Comparison of ENCODE assay signal across 1 cellular context in the genomic region with DNA sequence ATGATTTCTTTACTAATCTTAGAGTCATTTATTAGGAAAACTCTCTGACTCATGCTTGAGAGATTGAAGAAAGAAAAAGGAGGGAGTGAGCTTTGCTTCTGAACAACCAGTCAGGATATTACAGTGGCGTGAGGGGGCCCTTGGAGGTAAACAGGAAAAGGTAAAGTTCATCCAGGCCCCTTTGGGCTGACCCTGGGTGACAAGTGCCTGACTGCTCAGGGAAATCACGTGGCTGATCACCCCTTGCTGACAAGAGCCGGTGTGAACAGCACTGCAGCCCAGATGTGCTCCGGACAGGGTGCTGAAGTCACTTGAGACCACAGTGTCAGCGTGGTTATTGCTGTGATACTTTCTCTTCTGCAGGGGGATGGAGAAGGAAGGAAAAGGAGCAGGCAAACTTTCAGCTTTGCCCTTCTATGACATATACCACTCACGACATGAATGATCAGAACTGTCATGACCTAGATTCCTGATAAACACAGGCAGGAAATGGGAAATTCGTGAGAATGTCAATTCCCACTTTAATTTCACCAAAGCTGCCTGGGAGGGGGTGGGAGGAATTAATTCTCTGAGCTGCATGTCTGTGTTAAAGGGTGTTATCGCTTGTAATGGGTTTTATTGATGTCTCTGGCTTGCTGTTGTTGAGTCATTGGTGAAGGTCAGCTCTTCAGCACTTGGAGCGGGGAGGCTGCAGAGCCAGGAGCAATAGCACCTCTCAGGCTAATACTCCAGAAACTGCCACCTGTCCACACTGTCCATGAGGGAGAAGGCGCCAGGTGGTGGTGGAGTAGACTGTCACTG.
TF ChIP-seq lines count a peak whose summit lies in the region.

No MANE protein-coding gene starts in this region.

TF ChIP-seq in HepG2, 621 proteins besides CTCF, POLR2A, EP300 and RAD21 (continued from another document):
- TF ChIP-seq, protein P1, sequence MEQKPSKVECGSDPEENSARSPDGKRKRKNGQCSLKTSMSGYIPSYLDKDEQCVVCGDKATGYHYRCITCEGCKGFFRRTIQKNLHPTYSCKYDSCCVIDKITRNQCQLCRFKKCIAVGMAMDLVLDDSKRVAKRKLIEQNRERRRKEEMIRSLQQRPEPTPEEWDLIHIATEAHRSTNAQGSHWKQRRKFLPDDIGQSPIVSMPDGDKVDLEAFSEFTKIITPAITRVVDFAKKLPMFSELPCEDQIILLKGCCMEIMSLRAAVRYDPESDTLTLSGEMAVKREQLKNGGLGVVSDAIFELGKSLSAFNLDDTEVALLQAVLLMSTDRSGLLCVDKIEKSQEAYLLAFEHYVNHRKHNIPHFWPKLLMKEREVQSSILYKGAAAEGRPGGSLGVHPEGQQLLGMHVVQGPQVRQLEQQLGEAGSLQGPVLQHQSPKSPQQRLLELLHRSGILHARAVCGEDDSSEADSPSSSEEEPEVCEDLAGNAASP (CRISPR knock-in tag; IDR thresholded peaks at IDR 0.05; ENCODE audit: borderline replicate concordance), result peak; percentile 78; the same call in 1 of the 2 replicates
- TF ChIP-seq TOPORS (CRISPR knock-in tag; IDR thresholded peaks at IDR 0.05), result peak; percentile 47; the same call in 1 of the 2 replicates
- peak; percentile 45; the same call in 1 of the 2 replicates for TF ChIP-seq GLI4 (CRISPR knock-in tag; IDR thresholded peaks at IDR 0.05; ENCODE audit: borderline replicate concordance)
- TF ChIP-seq, protein P2, sequence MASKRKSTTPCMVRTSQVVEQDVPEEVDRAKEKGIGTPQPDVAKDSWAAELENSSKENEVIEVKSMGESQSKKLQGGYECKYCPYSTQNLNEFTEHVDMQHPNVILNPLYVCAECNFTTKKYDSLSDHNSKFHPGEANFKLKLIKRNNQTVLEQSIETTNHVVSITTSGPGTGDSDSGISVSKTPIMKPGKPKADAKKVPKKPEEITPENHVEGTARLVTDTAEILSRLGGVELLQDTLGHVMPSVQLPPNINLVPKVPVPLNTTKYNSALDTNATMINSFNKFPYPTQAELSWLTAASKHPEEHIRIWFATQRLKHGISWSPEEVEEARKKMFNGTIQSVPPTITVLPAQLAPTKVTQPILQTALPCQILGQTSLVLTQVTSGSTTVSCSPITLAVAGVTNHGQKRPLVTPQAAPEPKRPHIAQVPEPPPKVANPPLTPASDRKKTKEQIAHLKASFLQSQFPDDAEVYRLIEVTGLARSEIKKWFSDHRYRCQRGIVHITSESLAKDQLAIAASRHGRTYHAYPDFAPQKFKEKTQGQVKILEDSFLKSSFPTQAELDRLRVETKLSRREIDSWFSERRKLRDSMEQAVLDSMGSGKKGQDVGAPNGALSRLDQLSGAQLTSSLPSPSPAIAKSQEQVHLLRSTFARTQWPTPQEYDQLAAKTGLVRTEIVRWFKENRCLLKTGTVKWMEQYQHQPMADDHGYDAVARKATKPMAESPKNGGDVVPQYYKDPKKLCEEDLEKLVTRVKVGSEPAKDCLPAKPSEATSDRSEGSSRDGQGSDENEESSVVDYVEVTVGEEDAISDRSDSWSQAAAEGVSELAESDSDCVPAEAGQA (IDR thresholded peaks at IDR 0.05; ENCODE audit: low read depth), result no peak
- TF ChIP-seq, protein P2 (CRISPR knock-in tag; IDR thresholded peaks at IDR 0.05; ENCODE audit: borderline replicate concordance), result no peak
- TF ChIP-seq ELF3 (CRISPR knock-in tag; IDR thresholded peaks at IDR 0.05), result peak; percentile 87
- TF ChIP-seq ZNF777 (CRISPR knock-in tag; IDR thresholded peaks at IDR 0.05), result no peak
- TF ChIP-seq ZFY (CRISPR knock-in tag; IDR thresholded peaks at IDR 0.05), result peak; percentile 50; the same call in 1 of the 2 replicates
- peak; percentile 68 for TF ChIP-seq GABPB1 (CRISPR knock-in tag; IDR thresholded peaks at IDR 0.05)
- no peak for TF ChIP-seq ZNF570 (CRISPR knock-in tag; IDR thresholded peaks at IDR 0.05; ENCODE audit: borderline replicate concordance)
- TF ChIP-seq KAT8 (CRISPR knock-in tag; IDR thresholded peaks at IDR 0.05), result peak; percentile 46; the same call in 1 of the 2 replicates
- TF ChIP-seq ZFX (CRISPR knock-in tag; IDR thresholded peaks at IDR 0.05; ENCODE audit: low read depth), result peak; percentile 64; the same call in 1 of the 2 replicates
- 0 out of 2 replicates have a peak, but pooled peaks have one; percentile 45 for TF ChIP-seq TP53 (CRISPR knock-in tag; conservative IDR thresholded peaks at IDR 0.05)
- TF ChIP-seq MEIS1 (CRISPR knock-in tag; IDR thresholded peaks at IDR 0.05; ENCODE audit: borderline replicate concordance), result peak; percentile 94
